ENCODE assay signal across 1 cellular context in genomic region chr12:99609455-99610181, GRCh38.
TF ChIP-seq lines count a peak whose summit lies in the region.

No MANE protein-coding gene starts in this region.

TF ChIP-seq in H1, 55 proteins besides CTCF, POLR2A, EP300 and RAD21 (continued from another document):
- no peak for TF ChIP-seq E2F6 (IDR thresholded peaks at IDR 0.05)
- no peak for TF ChIP-seq ZNF274 (IDR thresholded peaks at IDR 0.05; ENCODE audit: borderline replicate concordance, extremely low read depth, low read length)
- TF ChIP-seq SIX5 (IDR thresholded peaks at IDR 0.05; ENCODE audit: low read depth, low read length), result no peak
- no peak for TF ChIP-seq KDM1A (IDR thresholded peaks at IDR 0.05; ENCODE audit: borderline replicate concordance, low read length)
